In the genomic region with DNA sequence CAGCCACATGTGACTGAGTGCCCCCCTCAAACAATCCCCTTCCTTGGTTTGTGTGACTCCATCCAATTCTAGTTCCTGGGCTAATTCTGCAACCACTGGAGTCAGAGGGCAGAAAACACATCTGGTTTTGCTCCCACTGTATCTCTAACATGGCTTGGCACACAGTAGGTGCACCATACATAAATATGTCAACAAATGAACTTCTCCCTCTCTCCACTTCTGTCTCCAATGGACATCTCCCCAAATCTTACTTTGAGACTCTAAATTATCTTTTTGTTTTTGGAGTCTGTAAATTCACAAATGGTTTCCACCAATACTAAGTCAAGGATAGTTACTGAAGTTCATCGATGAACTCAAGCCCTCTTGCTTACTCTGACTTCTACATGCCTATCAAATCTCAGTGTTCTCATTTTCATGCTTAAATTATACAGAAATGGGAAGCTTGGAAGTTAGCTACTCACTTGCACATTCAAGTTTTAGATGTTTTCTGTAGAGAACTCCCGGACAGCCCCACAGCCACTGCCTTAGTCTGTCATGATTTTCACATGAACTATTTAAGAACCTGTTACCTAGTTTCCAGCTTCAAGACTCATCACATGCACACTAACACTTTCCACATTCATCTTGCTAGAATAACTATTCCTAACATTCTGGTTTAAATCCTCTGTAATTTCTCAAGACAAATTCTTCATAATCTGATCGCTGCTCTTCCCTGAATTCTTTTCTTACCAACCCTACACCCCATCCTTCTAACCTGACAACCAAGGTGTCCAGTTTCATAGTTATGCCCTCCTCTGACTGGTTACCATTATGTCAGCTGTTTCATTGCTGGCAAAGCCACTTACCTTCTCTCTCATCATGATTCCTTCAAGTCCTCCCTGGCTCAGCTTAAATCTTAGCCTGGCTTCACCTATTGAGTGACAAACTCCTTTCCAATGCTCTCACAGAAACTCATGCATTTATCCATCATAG, we compare ENCODE assay signal across 12 cellular contexts. TPM values are rescaled to one million over a fixed set of nuclear protein-coding genes. Genes with fewer than 3 reads are reported as not detected.
DNase-seq lines count a peak whose midpoint lies in the region; ATAC-seq and TF ChIP-seq lines count a peak whose summit lies in the region.
"Had no signal": no experiment of that assay in that cellular context is flagged by ENCODE, and none has a peak within 500 bp of the region (broad histone marks: within the 10 kb centered on the region; RNA-seq: fewer than 3 reads in every experiment).

No MANE protein-coding gene starts in this region.

- H3K27ac Mint-ChIP-seq in stimulated activated naive CD8-positive, alpha-beta T cell treated with anti-CD3 and anti-CD28 coated beads, Interleukin-15, Interleukin-2, amounts not matched to agents 100 ng/mL and 50 ng/mL, for 24 hours, result peak overlapping the region; percentile 81
- peak overlapping the region; percentile 2 to 5 for H3K27ac Mint-ChIP-seq in effector memory CD8-positive, alpha-beta T cell

- no peaks in the 10 kb centered on the region for H3K9me3 ChIP-seq in uterus
- H3K9me3 ChIP-seq: BLaER1 treated with 17β-estradiol and CSF1 and Interleukin-3, amounts not matched to agents 10 nM and 100 nM; gastrocnemius medialis; neutrophil had no signal

- peaks cover 0 to 3% of the 10 kb centered on the region in 2 donors for H3K4me1 ChIP-seq in uterus

- intact Hi-C loops in uterus (cut with DNase I; ENCODE audit: low total_unique reads), result no loop called here

- peak overlapping the region; percentile 56 for H3K4me3 Mint-ChIP-seq in stimulated activated naive CD8-positive, alpha-beta T cell treated with anti-CD3 and anti-CD28 coated beads, Interleukin-15, Interleukin-2, amounts not matched to agents 100 ng/mL and 50 ng/mL, for 24 hours
- no peak overlapping the region for H3K4me3 Mint-ChIP-seq in effector memory CD8-positive, alpha-beta T cell

- TF ChIP-seq CTCF in uterus (IDR thresholded peaks at IDR 0.05), result no peak

- H3K4me1 Mint-ChIP-seq in stimulated activated naive CD8-positive, alpha-beta T cell treated with anti-CD3 and anti-CD28 coated beads, Interleukin-15, Interleukin-2, amounts not matched to agents 100 ng/mL and 50 ng/mL, for 24 hours (ENCODE audit: low read depth), result peaks cover 62% of the 10 kb centered on the region
- H3K4me1 Mint-ChIP-seq in effector memory CD8-positive, alpha-beta T cell (ENCODE audit: low read depth in 2 of 2), result peaks cover 27 to 36% of the 10 kb centered on the region in 2 donors

- H3K36me3 ChIP-seq in uterus, result no peaks in the 10 kb centered on the region

- H3K9me3 Mint-ChIP-seq in stimulated activated naive CD8-positive, alpha-beta T cell treated with anti-CD3 and anti-CD28 coated beads, Interleukin-15, Interleukin-2, amounts not matched to agents 100 ng/mL and 50 ng/mL, for 24 hours, result no peaks in the 10 kb centered on the region
- H3K9me3 Mint-ChIP-seq in effector memory CD8-positive, alpha-beta T cell, result no peaks in the 10 kb centered on the region

- no peak for ATAC-seq in stimulated activated naive CD8-positive, alpha-beta T cell treated with anti-CD3 and anti-CD28 coated beads, Interleukin-15, Interleukin-2, amounts not matched to agents 100 U/mL and 50 U/mL, for 24 hours
- ATAC-seq in effector memory CD8-positive, alpha-beta T cell (replicated peaks), result no peak
- ATAC-seq in HG02759 (IDR thresholded peaks at IDR 0.05; ENCODE audit: unreplicated experiment), result no peak
- ATAC-seq in GM18909 (IDR thresholded peaks at IDR 0.05; ENCODE audit: poor library complexity, unreplicated experiment), result no peak
- no peak for ATAC-seq in GM18907 (IDR thresholded peaks at IDR 0.05; ENCODE audit: unreplicated experiment)
- ATAC-seq: gastrocnemius medialis had no signal

- no peak overlapping the region for H3K27ac ChIP-seq in uterus
- H3K27ac ChIP-seq: BLaER1 treated with 17β-estradiol and CSF1 and Interleukin-3, amounts not matched to agents 10 nM and 100 nM; gastrocnemius medialis; neutrophil had no signal

- TF ChIP-seq POLR2A in uterus (IDR thresholded peaks at IDR 0.05), result no peak

- H3K27me3 ChIP-seq in uterus, result no peaks in the 10 kb centered on the region
- H3K27me3 ChIP-seq: BLaER1 treated with 17β-estradiol and CSF1 and Interleukin-3, amounts not matched to agents 10 nM and 100 nM; gastrocnemius medialis; neutrophil had no signal

- DNase-seq in stimulated activated naive CD8-positive, alpha-beta T cell treated with anti-CD3 and anti-CD28 coated beads, Interleukin-15, Interleukin-2, amounts not matched to agents 100 U/mL and 50 U/mL, for 24 hours, result no peak
- DNase-seq in RKO (ENCODE audit: low spot score) (peak; percentile 42), uterus (no peak)
- DNase-seq in effector memory CD8-positive, alpha-beta T cell, result no peak
- DNase-seq: amniotic stem cell, gastrocnemius medialis had no signal

- peaks cover 77% of the 10 kb centered on the region for H3K36me3 Mint-ChIP-seq in stimulated activated naive CD8-positive, alpha-beta T cell treated with anti-CD3 and anti-CD28 coated beads, Interleukin-15, Interleukin-2, amounts not matched to agents 100 ng/mL and 50 ng/mL, for 24 hours (ENCODE audit: low read depth)
- peaks cover 81% of the 10 kb centered on the region for H3K36me3 Mint-ChIP-seq in effector memory CD8-positive, alpha-beta T cell (ENCODE audit: insufficient read depth)

- no peak overlapping the region for H3K4me3 ChIP-seq in uterus
- H3K4me3 ChIP-seq: BLaER1 treated with 17β-estradiol and CSF1 and Interleukin-3, amounts not matched to agents 10 nM and 100 nM; gastrocnemius medialis had no signal

- no peaks in the 10 kb centered on the region for H3K27me3 Mint-ChIP-seq in stimulated activated naive CD8-positive, alpha-beta T cell treated with anti-CD3 and anti-CD28 coated beads, Interleukin-15, Interleukin-2, amounts not matched to agents 100 ng/mL and 50 ng/mL, for 24 hours
- no peaks in the 10 kb centered on the region for H3K27me3 Mint-ChIP-seq in effector memory CD8-positive, alpha-beta T cell

RNA-seq across cellular contexts. Expression of a gene that starts 6.0 kb away (rescaled TPM):
- total RNA-seq in uterus, result 1,000 to 10,000 TPM in 1 of 4 donors, 100 to 1,000 TPM in 2, 10 to 100 TPM in 1; 59.1 to 1,328 (median 776) TPM

RNA-seq across cellular contexts. Expression of a gene that starts 12.2 kb away (rescaled TPM):
- 10 to 100 TPM in 3 of 4 donors, 1 to 10 TPM in 1; 6.2 to 12.5 (median 10.9) TPM for total RNA-seq in uterus

RNA-seq across cellular contexts. Expression of a gene that starts 30.8 kb away (rescaled TPM):
- 100 to 1,000 TPM in 2 of 4 donors, 10 to 100 TPM in 2; 36.6 to 143 (median 97.3) TPM for total RNA-seq in uterus
